ENCODE assay signal across 17 cellular contexts in genomic region chr1:117685936-117686806, GRCh38.
DNase-seq lines count a peak whose midpoint lies in the region; ATAC-seq and TF ChIP-seq lines count a peak whose summit lies in the region.
"Had no signal": no experiment of that assay in that cellular context is flagged by ENCODE, and none has a peak within 500 bp of the region (broad histone marks: within the 10 kb centered on the region; RNA-seq: fewer than 3 reads in every experiment).

No MANE protein-coding gene starts in this region.

- no peak for DNase-seq in activated naive CD8-positive, alpha-beta T cell treated with anti-CD3 and anti-CD28 coated beads, Interleukin-2, amount 50 U/mL, for 24 hours
- DNase-seq in progenitor cell of endocrine pancreas (ENCODE audit: low spot score, unreplicated experiment) (no peak), GM20000 (ENCODE audit: low spot score) (no peak), foreskin fibroblast (no peak)
- DNase-seq in stimulated activated CD8-positive, alpha-beta memory T cell treated with anti-CD3 and anti-CD28 coated beads, Interleukin-4, amount 100 ng/mL, for 48 hours: no peak
- DNase-seq in activated naive CD4-positive, alpha-beta T cell treated with anti-CD3 and anti-CD28 coated beads, Interleukin-2, amount 10 ng/mL, durations not matched to agents 7 days and 5 days: no peak
- DNase-seq: activated gamma-delta T cell, GDM1, head of caudate nucleus, NCI-H446 treated with DMSO at 0.1 percent for 48 hours, nephron progenitor cell had no signal

- TF ChIP-seq CTCF in GM12873 (IDR thresholded peaks at IDR 0.05; ENCODE audit: insufficient read depth, low read depth, low read length, missing control alignments) (peak; percentile 38), progenitor cell of endocrine pancreas (IDR thresholded peaks at IDR 0.05; ENCODE audit: unreplicated experiment) (peak; percentile 11), GM20000 (IDR thresholded peaks at IDR 0.05; ENCODE audit: extremely low read depth, missing control alignments) (no peak), foreskin fibroblast (IDR thresholded peaks at IDR 0.05; ENCODE audit: low read depth, low read length) (no peak)

- CTCF ChIA-PET in activated naive CD4-positive, alpha-beta T cell treated with anti-CD3 and anti-CD28 coated beads, Interleukin-2, amount 10 ng/mL, durations not matched to agents 7 days and 5 days (lab: Charles Lee): interaction anchor here (1.0 to 2.0 kb wide), 4 partner anchors 9 to 152 kb away, joined by 3 to 6 read pairs (median 5); no protein-coding TSS in a partner anchor

- peak; percentile 66 for ATAC-seq in HG02678 (IDR thresholded peaks at IDR 0.05; ENCODE audit: unreplicated experiment)
- ATAC-seq in activated naive CD8-positive, alpha-beta T cell treated with anti-CD3 and anti-CD28 coated beads, Interleukin-2, amount 50 U/mL, for 24 hours: peak; percentile 24

- no peak overlapping the region for H3K4me3 ChIP-seq in foreskin fibroblast (ENCODE audit: low read depth in 1 of 2, low read length in 2 of 2)
- H3K4me3 ChIP-seq: breast epithelium, skin epidermis, thoracic aorta had no signal

- peaks cover 9% of the 10 kb centered on the region for H3K27me3 Mint-ChIP-seq in activated naive CD8-positive, alpha-beta T cell treated with anti-CD3 and anti-CD28 coated beads, Interleukin-2, amount 50 U/mL, for 24 hours
- H3K27me3 Mint-ChIP-seq in progenitor cell of endocrine pancreas: peaks cover 24% of the 10 kb centered on the region
- peaks cover 52% of the 10 kb centered on the region for H3K27me3 Mint-ChIP-seq in activated naive CD4-positive, alpha-beta T cell treated with anti-CD3 and anti-CD28 coated beads, Interleukin-2, amount 10 ng/mL, durations not matched to agents 7 days and 5 days

- H3K27ac Mint-ChIP-seq in activated naive CD8-positive, alpha-beta T cell treated with anti-CD3 and anti-CD28 coated beads, Interleukin-2, amount 50 U/mL, for 24 hours: no peak overlapping the region
- H3K27ac Mint-ChIP-seq in progenitor cell of endocrine pancreas: no peak overlapping the region
- no peak overlapping the region for H3K27ac Mint-ChIP-seq in activated naive CD4-positive, alpha-beta T cell treated with anti-CD3 and anti-CD28 coated beads, Interleukin-2, amount 10 ng/mL, durations not matched to agents 7 days and 5 days
- H3K27ac Mint-ChIP-seq: nephron progenitor cell; T-helper 2 cell treated with Interferon-gamma antibody and Interleukin-4, amounts not matched to agents 5 μg/mL and 100 μg/mL, for 36 hours had no signal

- H3K4me3 Mint-ChIP-seq in activated naive CD8-positive, alpha-beta T cell treated with anti-CD3 and anti-CD28 coated beads, Interleukin-2, amount 50 U/mL, for 24 hours: no peak overlapping the region
- no peak overlapping the region for H3K4me3 Mint-ChIP-seq in progenitor cell of endocrine pancreas (ENCODE audit: low read depth)
- H3K4me3 Mint-ChIP-seq in activated naive CD4-positive, alpha-beta T cell treated with anti-CD3 and anti-CD28 coated beads, Interleukin-2, amount 10 ng/mL, durations not matched to agents 7 days and 5 days: no peak overlapping the region
- H3K4me3 Mint-ChIP-seq: nephron progenitor cell; T-helper 2 cell treated with Interferon-gamma antibody and Interleukin-4, amounts not matched to agents 5 μg/mL and 100 μg/mL, for 36 hours had no signal

- no peaks in the 10 kb centered on the region for H3K4me1 Mint-ChIP-seq in activated naive CD8-positive, alpha-beta T cell treated with anti-CD3 and anti-CD28 coated beads, Interleukin-2, amount 50 U/mL, for 24 hours
- no peaks in the 10 kb centered on the region for H3K4me1 Mint-ChIP-seq in progenitor cell of endocrine pancreas (ENCODE audit: low read depth)
- peaks cover 3% of the 10 kb centered on the region for H3K4me1 Mint-ChIP-seq in activated naive CD4-positive, alpha-beta T cell treated with anti-CD3 and anti-CD28 coated beads, Interleukin-2, amount 10 ng/mL, durations not matched to agents 7 days and 5 days
- H3K4me1 Mint-ChIP-seq: nephron progenitor cell had no signal

- H3K9me3 Mint-ChIP-seq in activated naive CD8-positive, alpha-beta T cell treated with anti-CD3 and anti-CD28 coated beads, Interleukin-2, amount 50 U/mL, for 24 hours: no peaks in the 10 kb centered on the region
- H3K9me3 Mint-ChIP-seq in progenitor cell of endocrine pancreas (ENCODE audit: low read depth): no peaks in the 10 kb centered on the region
- H3K9me3 Mint-ChIP-seq in activated naive CD4-positive, alpha-beta T cell treated with anti-CD3 and anti-CD28 coated beads, Interleukin-2, amount 10 ng/mL, durations not matched to agents 7 days and 5 days: no peaks in the 10 kb centered on the region
- H3K9me3 Mint-ChIP-seq: nephron progenitor cell; T-helper 2 cell treated with Interferon-gamma antibody and Interleukin-4, amounts not matched to agents 5 μg/mL and 100 μg/mL, for 36 hours had no signal

- H3K36me3 Mint-ChIP-seq in activated naive CD8-positive, alpha-beta T cell treated with anti-CD3 and anti-CD28 coated beads, Interleukin-2, amount 50 U/mL, for 24 hours (ENCODE audit: low read depth): no peaks in the 10 kb centered on the region
- no peaks in the 10 kb centered on the region for H3K36me3 Mint-ChIP-seq in progenitor cell of endocrine pancreas (ENCODE audit: insufficient read depth)
- no peaks in the 10 kb centered on the region for H3K36me3 Mint-ChIP-seq in activated naive CD4-positive, alpha-beta T cell treated with anti-CD3 and anti-CD28 coated beads, Interleukin-2, amount 10 ng/mL, durations not matched to agents 7 days and 5 days

Comparison
In these comparisons a context has a peak if more than half of its experiments do, and no peak if none do; other contexts are left out.
1. CTCF ChIP-seq: peak in GM12873 (single experiment) and progenitor cell of endocrine pancreas (single experiment); none in GM20000 (single experiment) and foreskin fibroblast (single experiment).